23 cellular contexts compared by ENCODE assay signal in genomic region chr11:63494936-63495335, GRCh38. TPM values are rescaled to one million over a fixed set of nuclear protein-coding genes. Genes with fewer than 3 reads are reported as not detected.
DNase-seq lines count a peak whose midpoint lies in the region; ATAC-seq, FAIRE-seq and TF ChIP-seq lines count a peak whose summit lies in the region.
"Had no signal": no experiment of that assay in that cellular context is flagged by ENCODE, and none has a peak within 500 bp of the region (broad histone marks: within the 10 kb centered on the region; RNA-seq: fewer than 3 reads in every experiment).

No MANE protein-coding gene starts in this region.

- no peak for TF ChIP-seq CTCF in body of pancreas (IDR thresholded peaks at IDR 0.05)
- no peak for TF ChIP-seq CTCF in pancreas (IDR thresholded peaks at IDR 0.05)
- TF ChIP-seq CTCF in testis (IDR thresholded peaks at IDR 0.05): no peak

- H3K36me3 ChIP-seq in SJCRH30: no peaks in the 10 kb centered on the region
- no peaks in the 10 kb centered on the region for H3K36me3 ChIP-seq in body of pancreas (replicated peaks in 1 of 2; ENCODE audit: insufficient read depth in 1 of 2, low read depth in 2 of 2)
- H3K36me3 ChIP-seq in pancreas: no peaks in the 10 kb centered on the region
- no peaks in the 10 kb centered on the region for H3K36me3 ChIP-seq in testis (ENCODE audit: low read depth, missing control alignments)
- H3K36me3 ChIP-seq: HAP-1 had no signal

- WGBS in body of pancreas, 2 donors: 21 to 40% methylated on average over 5 of the region's 5 CpGs
- WGBS in pancreas, 2 donors: 20 to 25% methylated on average over 5 of the region's 5 CpGs
- WGBS in testis, 2 donors: 89 to 90% methylated on average over 5 of the region's 5 CpGs

- H3K27me3 ChIP-seq in SJCRH30 (no peaks in the 10 kb centered on the region), body of pancreas (no peaks in the 10 kb centered on the region), pancreas (no peaks in the 10 kb centered on the region), testis (no peaks in the 10 kb centered on the region)

- H3K27ac ChIP-seq in SJCRH30 (no peak overlapping the region), body of pancreas (peak overlapping the region in 3 of 4 donors; percentile 21 to 66 (median 43)), pancreas (peak overlapping the region in 2 of 4 donors; percentile 14 to 57), testis (peak overlapping the region; percentile 18 to 63)
- H3K27ac ChIP-seq: GM23248, HL-60 had no signal

- peaks cover 4 to 12% of the 10 kb centered on the region in 2 donors for H3K36me3 Mint-ChIP-seq in activated T-cell treated with anti-CD3 and anti-CD28 coated beads, Interleukin-2, amount 50 U/mL, for 72 hours (ENCODE audit: insufficient read depth in 2 of 2)

- no peak overlapping the region for H3K4me3 Mint-ChIP-seq in activated T-cell treated with anti-CD3 and anti-CD28 coated beads, Interleukin-2, amount 50 U/mL, for 72 hours
- H3K4me3 Mint-ChIP-seq: CD4-positive, alpha-beta T cell had no signal

- DNase-seq in SJCRH30 (peak; percentile 45 to 64), body of pancreas (peak; percentile 48 to 80 (median 64)), pancreas (peak in 3 of 6 donors; percentile 35 to 77 (median 62)), testis (no peak), activated gamma-delta T cell (lab: John Stamatoyannopoulos, UW) (no peak), COLO668 (lab: John Stamatoyannopoulos, UW; ENCODE audit: unreplicated experiment) (no peak)
- no peak for DNase-seq in activated T-cell treated with anti-CD3 and anti-CD28 coated beads, Interleukin-2, amount 50 U/mL, for 72 hours
- DNase-seq: CD4-positive, alpha-beta T cell; DND-41; GM23248; KG1; MV-4-11; NCI-H1105 treated with DMSO at 0.1 percent for 48 hours; NCI-H2081 treated with DMSO at 0.1 percent for 48 hours; NCI-H2171 treated with DMSO at 0.1 percent for 48 hours; NCI-H526 had no signal

- ATAC-seq in body of pancreas: peak; percentile 17
- peak; percentile 40 to 57 (median 52) for ATAC-seq in pancreas
- ATAC-seq in activated T-cell treated with anti-CD3 and anti-CD28 coated beads, Interleukin-2, amount 50 U/mL, for 72 hours (replicated peaks in 1 of 2): no peak
- ATAC-seq: GM12878, Right ventricle myocardium inferior had no signal

- peaks cover 4% of the 10 kb centered on the region for H3K9me3 ChIP-seq in SJCRH30 (replicated peaks)
- no peaks in the 10 kb centered on the region for H3K9me3 ChIP-seq in body of pancreas
- H3K9me3 ChIP-seq in pancreas: no peaks in the 10 kb centered on the region
- H3K9me3 ChIP-seq in testis: no peaks in the 10 kb centered on the region

- H3K4me1 ChIP-seq in SJCRH30 (peaks cover 16% of the 10 kb centered on the region), body of pancreas (peaks cover 34% of the 10 kb centered on the region), pancreas (peaks cover 11 to 31% (median 19%) of the 10 kb centered on the region in 3 donors), testis (peaks cover 22% of the 10 kb centered on the region)

- peaks cover 16% of the 10 kb centered on the region for H3K4me1 Mint-ChIP-seq in activated T-cell treated with anti-CD3 and anti-CD28 coated beads, Interleukin-2, amount 50 U/mL, for 72 hours (ENCODE audit: low read depth)

- FAIRE-seq in pancreas (lab: Jason Lieb, UNC): no peak
- FAIRE-seq: GM12878 had no signal

- peaks cover 2 to 3% of the 10 kb centered on the region in 2 donors for H3K9me3 Mint-ChIP-seq in activated T-cell treated with anti-CD3 and anti-CD28 coated beads, Interleukin-2, amount 50 U/mL, for 72 hours

- H3K4me3 ChIP-seq in SJCRH30: peak overlapping the region; percentile 8; the same call in 1 of the 2 replicates
- no peak overlapping the region for H3K4me3 ChIP-seq in body of pancreas
- no peak overlapping the region for H3K4me3 ChIP-seq in pancreas
- no peak overlapping the region for H3K4me3 ChIP-seq in testis
- H3K4me3 ChIP-seq: GM12878, GM23248, HAP-1 had no signal

- H3K27me3 Mint-ChIP-seq in activated T-cell treated with anti-CD3 and anti-CD28 coated beads, Interleukin-2, amount 50 U/mL, for 72 hours (ENCODE audit: low read depth): peaks cover 35% of the 10 kb centered on the region

- intact Hi-C loops in body of pancreas (cut with DNase I): no loop called here
- intact Hi-C loops in pancreas (cut with DNase I): no loop called here
- intact Hi-C loops in testis (cut with DNase I; ENCODE audit: low total_unique reads): no loop called here

- no peak for TF ChIP-seq POLR2A in body of pancreas (IDR thresholded peaks at IDR 0.05)
- TF ChIP-seq POLR2A in testis (IDR thresholded peaks at IDR 0.05): no peak

- H3K27ac Mint-ChIP-seq in activated T-cell treated with anti-CD3 and anti-CD28 coated beads, Interleukin-2, amount 50 U/mL, for 72 hours: no peak overlapping the region
- H3K27ac Mint-ChIP-seq: CD4-positive, alpha-beta T cell had no signal

RNA-seq across cellular contexts. Expression of gene PLAAT5, which starts 4.0 kb away (rescaled TPM):
- 0.06 TPM in 1 of 2 replicates, not detected in the other for total RNA-seq in SJCRH30 (2014; rRNA removed; shearing (Covaris generic))
- 1 to 10 TPM; 2.6 to 9.6 TPM for total RNA-seq in body of pancreas
- 10 to 100 TPM in 2 of 6 donors, 1 to 10 TPM in 4; 4.6 to 11.0 (median 9.2) TPM for total RNA-seq in pancreas
- polyA plus RNA-seq in pancreas: 1 to 10 TPM; 1.6 to 3.7 TPM
- 10 to 100 TPM; 60.6 to 92.8 TPM for total RNA-seq in testis
- 148 TPM for polyA plus RNA-seq in testis (ENCODE audit: insufficient read depth, low read depth, low replicate concordance)
- total RNA-seq in activated T-cell treated with anti-CD3 and anti-CD28 coated beads, Interleukin-2, amount 50 U/mL, for 72 hours: 1 to 10 TPM; 1.7 to 2.8 TPM
- total RNA-seq: GM12878, GM23248, SK-MEL-5 had no signal
- polyA plus RNA-seq: BJ, GM12878, GM23248 had no signal

RNA-seq across cellular contexts. Expression of gene LGALS12, which starts 10.9 kb away (rescaled TPM):
- total RNA-seq in SJCRH30 (2014; rRNA removed; shearing (Covaris generic)): 0.14 TPM in 1 of 2 replicates, not detected in the other
- total RNA-seq in body of pancreas (10 to 100 TPM in 1 of 2 donors, under 1 TPM in 1; 0.78 to 11.2 TPM), pancreas (1 to 10 TPM in 2 of 6 donors, under 1 TPM in 2, not detected in 2; 0.13 to 1.4 (median 0.79) TPM), testis (under 1 TPM in 1 of 2 donors, not detected in 1; 0.37 TPM)
- polyA plus RNA-seq in pancreas (1 to 10 TPM in 1 of 2 donors, under 1 TPM in 1; 0.21 to 2.1 TPM), testis (ENCODE audit: insufficient read depth, low read depth, low replicate concordance) (not detected)
- under 1 TPM; 0.37 to 0.38 TPM for total RNA-seq in activated T-cell treated with anti-CD3 and anti-CD28 coated beads, Interleukin-2, amount 50 U/mL, for 72 hours
- total RNA-seq: CD4-positive, alpha-beta T cell; GM12878; GM23248; HT-29; SK-MEL-5 had no signal
- polyA plus RNA-seq: BJ, GM12878, GM23248 had no signal

RNA-seq across cellular contexts. Expression of gene PLAAT4, which starts 41.7 kb away (rescaled TPM):
- total RNA-seq in SJCRH30 (2014; rRNA removed; shearing (Covaris generic)): 0.18 and 0.38 TPM in 2 replicates
- total RNA-seq in body of pancreas (10 to 100 TPM in 1 of 2 donors, 1 to 10 TPM in 1; 4.0 to 14.5 TPM), pancreas (10 to 100 TPM in 2 of 6 donors, 1 to 10 TPM in 4; 3.3 to 32.4 (median 5.7) TPM), testis (10 to 100 TPM in 1 of 2 donors, 1 to 10 TPM in 1; 9.8 to 14.2 TPM)
- polyA plus RNA-seq in pancreas (10 to 100 TPM; 13.5 to 16.2 TPM), testis (ENCODE audit: insufficient read depth, low read depth, low replicate concordance) (35.0 TPM)
- 100 to 1,000 TPM in 1 of 2 donors, 10 to 100 TPM in 1; 60.6 to 101 TPM for total RNA-seq in activated T-cell treated with anti-CD3 and anti-CD28 coated beads, Interleukin-2, amount 50 U/mL, for 72 hours
- total RNA-seq: SK-MEL-5 had no signal

Comparison
In these comparisons a context has a peak if more than half of its experiments do, and no peak if none do; other contexts are left out.
1. DNase-seq: peak in SJCRH30 (2 of 2) and body of pancreas (4 of 4); none in testis (single experiment), activated T-cell treated with anti-CD3 and anti-CD28 coated beads, Interleukin-2, amount 50 U/mL, for 72 hours (0 of 2), activated gamma-delta T cell (single experiment) and COLO668 (single experiment).
2. ATAC-seq: peak in body of pancreas (single experiment) and pancreas (4 of 4); none in activated T-cell treated with anti-CD3 and anti-CD28 coated beads, Interleukin-2, amount 50 U/mL, for 72 hours (0 of 2).
3. RNA of gene PLAAT5, which starts 4.0 kb away (total RNA-seq): 60.6 to 92.8 TPM in testis; 4.6 to 11.0 TPM in pancreas, 2.6 to 9.6 TPM in body of pancreas, 1.7 to 2.8 TPM in activated T-cell treated with anti-CD3 and anti-CD28 coated beads, Interleukin-2, amount 50 U/mL, for 72 hours and 0.06 TPM in SJCRH30; every median in the first group is over 4 times any median in the second.